In the genomic region with DNA sequence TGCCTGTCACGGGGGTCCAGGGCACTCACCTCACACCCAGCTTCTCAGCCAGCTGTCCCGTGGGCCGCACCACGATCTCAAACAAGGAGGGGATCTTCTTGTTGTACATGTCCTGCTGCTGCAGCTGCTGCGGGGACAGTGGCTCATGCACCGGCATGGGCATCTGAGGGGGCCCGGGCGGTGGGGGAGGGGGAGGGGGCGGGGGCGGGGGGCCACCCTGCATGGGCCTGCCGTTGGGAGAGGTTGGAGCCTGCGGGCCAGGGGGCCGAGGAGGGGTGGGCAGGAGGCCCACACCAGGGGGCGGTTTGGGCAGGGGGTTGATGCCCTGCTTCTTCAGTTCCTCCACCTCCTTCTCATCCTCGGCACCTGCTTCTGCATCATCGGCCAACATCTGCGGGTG, we compare ENCODE assay signal across 3 cellular contexts.
"Had no signal": no experiment of that assay in that cellular context is flagged by ENCODE, and none has a peak within 500 bp of the region (broad histone marks: within the 10 kb centered on the region; RNA-seq: fewer than 3 reads in every experiment).

No MANE protein-coding gene starts in this region.

- DNase-seq: GDM1, GF-D8 had no signal

- ATAC-seq: GM12878 had no signal

- H3K4me3 ChIP-seq: GM12878 had no signal
